ENCODE assay signal across 9 cellular contexts in genomic region chr10:129968937-129969527, GRCh38. TPM values are rescaled to one million over a fixed set of nuclear protein-coding genes. Genes with fewer than 3 reads are reported as not detected.
DNase-seq lines count a peak whose midpoint lies in the region; ATAC-seq, FAIRE-seq and TF ChIP-seq lines count a peak whose summit lies in the region.
"Had no signal": no experiment of that assay in that cellular context is flagged by ENCODE, and none has a peak within 500 bp of the region (broad histone marks: within the 10 kb centered on the region; RNA-seq: fewer than 3 reads in every experiment).

No MANE protein-coding gene starts in this region.

- in situ Hi-C loops in GM13977 (cut with MboI; ENCODE audit: low pct_unique_long_range_greater_than_20kb, low sequenced_read_pairs, unreplicated experiment): no loop called here

- no peak for FAIRE-seq in GM12891 (lab: Jason Lieb, UNC)

- H3K4me3 ChIP-seq in RWPE2 (ENCODE audit: severe bottlenecking): no peak overlapping the region
- peak overlapping the region; percentile 34 for H3K4me3 ChIP-seq in skeletal muscle satellite cell (ENCODE audit: low read length)

- TF ChIP-seq CTCF in GM13977 (IDR thresholded peaks at IDR 0.05; ENCODE audit: extremely low read depth, insufficient read depth, missing control alignments) (peak; percentile 40), RWPE2 (IDR thresholded peaks at IDR 0.05; ENCODE audit: poor library complexity, severe bottlenecking) (peak; percentile 28), foreskin keratinocyte (conservative IDR thresholded peaks at IDR 0.05) (peak; percentile 67)

- ATAC-seq in RWPE2 (ENCODE audit: low read depth): peak; percentile 14; the same call in 1 of the 3 replicates
- ATAC-seq in foreskin keratinocyte: peak; percentile 63
- ATAC-seq in GM21390 (IDR thresholded peaks at IDR 0.05; ENCODE audit: unreplicated experiment): no peak
- no peak for ATAC-seq in HG03175 (IDR thresholded peaks at IDR 0.05; ENCODE audit: unreplicated experiment)
- ATAC-seq in GM21576 (IDR thresholded peaks at IDR 0.05; ENCODE audit: unreplicated experiment): no peak

- H3K9me3 ChIP-seq in RWPE2 (ENCODE audit: severe bottlenecking): no peaks in the 10 kb centered on the region
- H3K9me3 ChIP-seq in skeletal muscle satellite cell (replicated peaks; ENCODE audit: low read length): no peaks in the 10 kb centered on the region

- TF ChIP-seq POLR2A in GM12891 (IDR thresholded peaks at IDR 0.05; ENCODE audit: low read depth, low read length): no peak

- H3K36me3 ChIP-seq in RWPE2 (ENCODE audit: low read depth) (no peaks in the 10 kb centered on the region), skeletal muscle satellite cell (ENCODE audit: insufficient read depth, low read length) (no peaks in the 10 kb centered on the region)

- DNase-seq in GM13977 (ENCODE audit: low spot score) (peak; percentile 68), RWPE2 (ENCODE audit: low spot score) (no peak), foreskin keratinocyte (no peak), GM12891 (ENCODE audit: insufficient read length, low spot score) (no peak)

- peak overlapping the region; percentile 52 for H3K4me2 ChIP-seq in skeletal muscle satellite cell (ENCODE audit: low read length)

- H3K9ac ChIP-seq in skeletal muscle satellite cell (ENCODE audit: low read depth, low read length): no peak overlapping the region

- H3K27ac ChIP-seq in RWPE2 (ENCODE audit: poor library complexity, severe bottlenecking): no peak overlapping the region
- no peak overlapping the region for H3K27ac ChIP-seq in foreskin keratinocyte

- peaks cover 92% of the 10 kb centered on the region for H3K27me3 ChIP-seq in RWPE2 (ENCODE audit: insufficient read depth, poor library complexity, severe bottlenecking)
- peaks cover 100% of the 10 kb centered on the region for H3K27me3 ChIP-seq in foreskin keratinocyte
- H3K27me3 ChIP-seq in skeletal muscle satellite cell (ENCODE audit: control insufficient read depth, insufficient read depth, low read length): peaks cover 63% of the 10 kb centered on the region

- no peaks in the 10 kb centered on the region for H3K4me1 ChIP-seq in RWPE2 (ENCODE audit: insufficient read depth, poor library complexity, severe bottlenecking)
- H3K4me1 ChIP-seq in foreskin keratinocyte: no peaks in the 10 kb centered on the region
- H3K4me1 ChIP-seq in skeletal muscle satellite cell (ENCODE audit: control insufficient read depth, insufficient read depth, low read length): peaks cover 21% of the 10 kb centered on the region

TF ChIP-seq in GM12891, 5 proteins besides CTCF, POLR2A, EP300 and RAD21:
- TF ChIP-seq SPI1 (IDR thresholded peaks at IDR 0.05; ENCODE audit: low read depth, low read length) (no peak), POLR2AphosphoS5 (IDR thresholded peaks at IDR 0.05; ENCODE audit: low read depth, low read length) (no peak), TAF1 (IDR thresholded peaks at IDR 0.05; ENCODE audit: low read depth, low read length) (no peak), POU2F2 (IDR thresholded peaks at IDR 0.05; ENCODE audit: low read depth, low read length) (no peak), PAX5 (IDR thresholded peaks at IDR 0.05; ENCODE audit: insufficient read depth, low read length, severe bottlenecking) (no peak)

RNA-seq across cellular contexts. Expression of gene EBF3, which starts 5.0 kb away (rescaled TPM):
- total RNA-seq in foreskin keratinocyte: 0.03 and 0.04 TPM in 2 replicates
- 0.02 TPM in 1 of 2 replicates, not detected in the other for polyA plus RNA-seq in foreskin keratinocyte
- total RNA-seq in skeletal muscle satellite cell (2012; rRNA removed): 12.9 and 16.2 TPM in 2 replicates
- not detected for polyA plus RNA-seq in GM12891 (2012; ENCODE audit: low read depth, missing spikeins)
- total RNA-seq: NCI-H460 had no signal

Comparison
In these comparisons a context has a peak if more than half of its experiments do, and no peak if none do; other contexts are left out.
1. ATAC-seq: peak in RWPE2 (single experiment) and foreskin keratinocyte (single experiment); none in GM21390 (single experiment), HG03175 (single experiment) and GM21576 (single experiment).
2. Peak in every context shown above with its lines, with median percentiles within 50 percentile points of each other: CTCF ChIP-seq.